In the genomic region with DNA sequence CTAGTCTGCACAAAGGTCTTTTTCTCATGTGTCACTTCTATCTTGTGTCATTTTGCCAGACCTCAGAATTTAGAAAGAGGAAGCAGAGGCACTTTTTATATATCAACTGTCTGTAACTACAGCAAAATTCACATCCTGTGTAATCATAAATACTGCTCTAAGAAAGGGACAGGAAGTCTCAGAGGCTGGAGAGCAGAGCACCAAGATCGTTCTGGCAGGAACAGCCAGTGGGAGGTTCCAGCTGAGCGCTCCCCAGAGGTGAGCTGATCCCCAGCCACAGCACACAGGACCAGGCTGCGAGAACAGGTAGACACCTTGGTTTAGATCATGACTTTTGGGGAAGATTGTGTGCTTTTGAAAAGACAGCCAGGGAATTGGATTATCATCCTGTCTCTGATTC, we compare ENCODE assay signal across 8 cellular contexts. TPM values are rescaled to one million over a fixed set of nuclear protein-coding genes. Genes with fewer than 3 reads are reported as not detected.
DNase-seq lines count a peak whose midpoint lies in the region; ATAC-seq and TF ChIP-seq lines count a peak whose summit lies in the region.

A gene with protein sequence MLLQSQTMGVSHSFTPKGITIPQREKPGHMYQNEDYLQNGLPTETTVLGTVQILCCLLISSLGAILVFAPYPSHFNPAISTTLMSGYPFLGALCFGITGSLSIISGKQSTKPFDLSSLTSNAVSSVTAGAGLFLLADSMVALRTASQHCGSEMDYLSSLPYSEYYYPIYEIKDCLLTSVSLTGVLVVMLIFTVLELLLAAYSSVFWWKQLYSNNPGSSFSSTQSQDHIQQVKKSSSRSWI (plus strand): TSS at position 174 of the 400 bp plus-strand sequence. CDS start 4,610 bp downstream, outside the sequence.

- H3K4me1 ChIP-seq in breast epithelium, result no peaks in the 10 kb centered on the region
- no peaks in the 10 kb centered on the region for H3K4me1 ChIP-seq in mammary epithelial cell (ENCODE audit: insufficient read depth, low read length)
- H3K4me1 ChIP-seq in adrenal gland (replicated peaks in 1 of 2), result no peaks in the 10 kb centered on the region
- H3K4me1 ChIP-seq in CD4-positive, alpha-beta memory T cell (ENCODE audit: insufficient read depth, low read length), result no peaks in the 10 kb centered on the region

- no peak within 1 kb of the TSS for H2AFZ ChIP-seq in mammary epithelial cell (ENCODE audit: low read depth, low read length)

- H3K27ac ChIP-seq in breast epithelium (peak within 1 kb of the TSS in 1 of 2 donors; percentile 39), mammary epithelial cell (ENCODE audit: insufficient read depth, low read depth, low read length) (no peak within 1 kb of the TSS), adrenal gland (peak within 1 kb of the TSS; percentile 17 to 76 (median 32))
- no peak within 1 kb of the TSS for H3K27ac ChIP-seq in CD4-positive, alpha-beta memory T cell (ENCODE audit: low read depth, low read length)

- H3K4me2 ChIP-seq in mammary epithelial cell (ENCODE audit: insufficient read depth, low read depth, low read length), result no peak within 1 kb of the TSS

- no peak within 1 kb of the TSS for H3K4me3 Mint-ChIP-seq in CD4-positive, alpha-beta memory T cell

- POLR2A ChIA-PET in CD4-positive, alpha-beta memory T cell (lab: Charles Lee; ENCODE audit: partially characterized antibody), result no interaction called here

- DNase-seq in breast epithelium (ENCODE audit: low spot score in 2 of 2) (no peak), mammary epithelial cell (no peak), adrenal gland (peak; percentile 31 to 67 (median 41)), sciatic nerve (ENCODE audit: low spot score) (peak; percentile 61), inferior parietal cortex (ENCODE audit: extremely low spot score) (no peak)
- no peak for DNase-seq in CD4-positive, alpha-beta memory T cell
- DNase-seq in activated CD4-positive, alpha-beta T cell treated with anti-CD3 and anti-CD28 coated beads for 1 hour, result no peak

- peaks cover 18 to 26% of the 10 kb centered on the region in 2 donors for H3K27me3 Mint-ChIP-seq in CD4-positive, alpha-beta memory T cell

- BruUV-seq in mammary epithelial cell (replicated peaks; lab: Mats Ljungman, UMichigan), result no TSS peak

- peaks cover 0 to 11% (median 1%) of the 10 kb centered on the region in 4 donors for H3K4me1 Mint-ChIP-seq in CD4-positive, alpha-beta memory T cell

- intact Hi-C loops in breast epithelium (cut with DNase I; ENCODE audit: low total_unique reads) (no loop called here), mammary epithelial cell (cut with micrococcal nuclease) (no loop called here), adrenal gland (cut with DNase I) (no loop called here), sciatic nerve (cut with DNase I) (no loop called here)
- intact Hi-C loops in CD4-positive, alpha-beta memory T cell (cut with micrococcal nuclease), result no loop called here

- CTCF ChIA-PET in mammary epithelial cell (lab: Charles Lee; ENCODE audit: low non-redundant PET), result no interaction called here
- CTCF ChIA-PET in CD4-positive, alpha-beta memory T cell (lab: Charles Lee; ENCODE audit: partially characterized antibody), result no interaction called here

- dilution Hi-C loops in mammary epithelial cell (cut with HindIII; ENCODE audit: low sequenced_read_pairs), result no loop called here

- H3K36me3 Mint-ChIP-seq in CD4-positive, alpha-beta memory T cell, result no peaks in the 10 kb centered on the region

- no peak for TF ChIP-seq POLR2A in breast epithelium (IDR thresholded peaks at IDR 0.05)
- TF ChIP-seq POLR2A in adrenal gland (IDR thresholded peaks at IDR 0.05), result peak; percentile 55 to 58

- in situ Hi-C loops in mammary epithelial cell (cut with MboI; ENCODE audit: low sequenced_read_pairs in 2 of 2), result no loop called here

- no peaks in the 10 kb centered on the region for H3K79me2 ChIP-seq in mammary epithelial cell (ENCODE audit: insufficient read depth, low read length)

- H3K9ac ChIP-seq in mammary epithelial cell (ENCODE audit: insufficient read depth, low read length), result no peak within 1 kb of the TSS

- H3K4me3 ChIP-seq in breast epithelium (peak within 1 kb of the TSS; percentile 24 to 41 (median 32)), mammary epithelial cell (replicated peaks in 1 of 3; ENCODE audit: insufficient read depth in 1 of 3, low read depth in 2 of 3, low read length in 3 of 3) (no peak within 1 kb of the TSS), adrenal gland (peak within 1 kb of the TSS in 1 of 4 donors; percentile 46)
- H3K4me3 ChIP-seq in CD4-positive, alpha-beta memory T cell (ENCODE audit: low read length in 2 of 2), result no peak within 1 kb of the TSS

- H3K36me3 ChIP-seq in breast epithelium, result no peaks in the 10 kb centered on the region
- H3K36me3 ChIP-seq in mammary epithelial cell (ENCODE audit: insufficient read depth, low read length), result no peaks in the 10 kb centered on the region
- H3K36me3 ChIP-seq in adrenal gland (replicated peaks in 1 of 2), result no peaks in the 10 kb centered on the region
- H3K36me3 ChIP-seq in CD4-positive, alpha-beta memory T cell (ENCODE audit: insufficient read depth, low read length), result no peaks in the 10 kb centered on the region

- TF ChIP-seq CTCF in breast epithelium (IDR thresholded peaks at IDR 0.05), result no peak
- TF ChIP-seq CTCF in mammary epithelial cell (conservative IDR thresholded peaks at IDR 0.05 in 1 of 2, IDR thresholded peaks at IDR 0.05 in 1 of 2; ENCODE audit: extremely low read depth in 1 of 2, insufficient read depth in 1 of 2, low read depth in 1 of 2, low read length in 2 of 2), result no peak
- no peak for TF ChIP-seq CTCF in adrenal gland (IDR thresholded peaks at IDR 0.05)

- no peaks in the 10 kb centered on the region for H3K9me3 Mint-ChIP-seq in CD4-positive, alpha-beta memory T cell

- H3K27ac Mint-ChIP-seq in CD4-positive, alpha-beta memory T cell, result no peak within 1 kb of the TSS

- H3K27me3 ChIP-seq in breast epithelium (no peaks in the 10 kb centered on the region), mammary epithelial cell (ENCODE audit: insufficient read depth, low read length) (peaks cover 3% of the 10 kb centered on the region), adrenal gland (no peaks in the 10 kb centered on the region)
- no peaks in the 10 kb centered on the region for H3K27me3 ChIP-seq in CD4-positive, alpha-beta memory T cell (ENCODE audit: insufficient read depth, low read length)

- H4K20me1 ChIP-seq in mammary epithelial cell (ENCODE audit: insufficient read depth, low read length), result no peaks in the 10 kb centered on the region

- ATAC-seq in HG03342 (IDR thresholded peaks at IDR 0.05; ENCODE audit: unreplicated experiment) (peak; percentile 89), sciatic nerve (peak; percentile 87)

- WGBS in mammary epithelial cell (ENCODE audit: low coverage, missing lambda C conversion rate), result 26% methylated on average over 3 of the region's 3 CpGs
- 32 to 50% (median 38%) methylated on average over 3 of the region's 3 CpGs for WGBS in adrenal gland, 4 donors

- H3K9me3 ChIP-seq in breast epithelium (no peaks in the 10 kb centered on the region), mammary epithelial cell (replicated peaks; ENCODE audit: insufficient read depth, low read length) (no peaks in the 10 kb centered on the region), adrenal gland (replicated peaks in 1 of 3) (no peaks in the 10 kb centered on the region)
- no peaks in the 10 kb centered on the region for H3K9me3 ChIP-seq in CD4-positive, alpha-beta memory T cell (ENCODE audit: control insufficient read depth in 1 of 2, low read length in 2 of 2)

RNA-seq across cellular contexts. Expression of the gene that starts here (rescaled TPM):
- 100 to 1,000 TPM in 1 of 3 donors, 10 to 100 TPM in 2; 39.0 to 105 (median 45.4) TPM for total RNA-seq in breast epithelium
- not detected for total RNA-seq in mammary epithelial cell
- polyA plus RNA-seq in mammary epithelial cell, result not detected
- not detected for polyA minus RNA-seq in mammary epithelial cell
- total RNA-seq in adrenal gland, result 100 to 1,000 TPM in 1 of 8 donors, 10 to 100 TPM in 7; 53.4 to 131 (median 74.7) TPM
- 10 to 100 TPM; 17.5 to 38.1 (median 18.9) TPM for polyA plus RNA-seq in adrenal gland
- 48.4 TPM for total RNA-seq in sciatic nerve
- 1 to 10 TPM in 1 of 2 experiments, under 1 TPM in 1; 0.76 to 1.6 TPM for total RNA-seq in CD4-positive, alpha-beta memory T cell
- under 1 TPM in 1 of 2 donors, not detected in 1; 0.36 TPM for polyA plus RNA-seq in CD4-positive, alpha-beta memory T cell

Comparison
In these comparisons a context has a peak if more than half of its experiments do, and no peak if none do; other contexts are left out.
1. RNA of the gene that starts here (total RNA-seq): 53.4 to 131 TPM in adrenal gland, 48.4 TPM in sciatic nerve (single experiment) and 39.0 to 105 TPM in breast epithelium; 0.76 to 1.6 TPM in CD4-positive, alpha-beta memory T cell and not detected in mammary epithelial cell; every median in the first group is over 10 times any median in the second.
2. RNA of the gene that starts here (polyA plus RNA-seq): 17.5 to 38.1 TPM in adrenal gland; 0.36 TPM in CD4-positive, alpha-beta memory T cell and not detected in mammary epithelial cell (single experiment); every median in the first group is over 10 times any median in the second.
3. H3K4me3 ChIP-seq: peak in breast epithelium (3 of 3); none in mammary epithelial cell (0 of 3) and CD4-positive, alpha-beta memory T cell (0 of 2).
4. DNase-seq: peak in adrenal gland (7 of 7) and sciatic nerve (single experiment); none in breast epithelium (0 of 2), mammary epithelial cell (single experiment), CD4-positive, alpha-beta memory T cell (0 of 5), activated CD4-positive, alpha-beta T cell treated with anti-CD3 and anti-CD28 coated beads for 1 hour (single experiment) and inferior parietal cortex (single experiment).
5. H3K27ac ChIP-seq: peak in adrenal gland (5 of 5); none in mammary epithelial cell (single experiment) and CD4-positive, alpha-beta memory T cell (single experiment).